In genomic region chr5:43050384-43050783, GRCh38 we compare ENCODE assay signal across 19 cellular contexts. TPM values are rescaled to one million over a fixed set of nuclear protein-coding genes. Genes with fewer than 3 reads are reported as not detected.
A peak's percentile ranks its signal among the peaks of the same experiment; 100 is the strongest.
DNase-seq lines count a peak whose midpoint lies in the region; ATAC-seq and TF ChIP-seq lines count a peak whose summit lies in the region.
"Had no signal": no experiment of that assay in that cellular context is flagged by ENCODE, and none has a peak within 500 bp of the region (broad histone marks: within the 10 kb centered on the region; RNA-seq: fewer than 3 reads in every experiment).

No MANE protein-coding gene starts in this region.

- H3K27ac Mint-ChIP-seq in osteocyte (ENCODE audit: unreplicated experiment) (peak overlapping the region; percentile 91), Caco-2 (ENCODE audit: unreplicated experiment) (no peak overlapping the region), natural killer cell (no peak overlapping the region)
- H3K27ac Mint-ChIP-seq: IgD-negative memory B cell had no signal

- H3F3A ChIP-seq in MM.1S (ENCODE audit: insufficient read depth, low read length), result 0 out of 2 replicates have a peak, but pooled peaks cover 5% of the 10 kb centered on the region

- H3K4me2 ChIP-seq in DND-41 (ENCODE audit: insufficient read depth, low read length) (no peak overlapping the region), MM.1S (ENCODE audit: low read depth, low read length) (peak overlapping the region; percentile 0; the same call in 1 of the 2 replicates)

- H3K9ac ChIP-seq in DND-41 (ENCODE audit: low read depth, low read length) (no peak overlapping the region), MM.1S (ENCODE audit: low read length) (no peak overlapping the region)
- H3K9ac ChIP-seq: BLaER1 treated with 17β-estradiol and CSF1 and Interleukin-3, amounts not matched to agents 10 nM and 100 nM had no signal

- intact Hi-C loops in esophagus muscularis mucosa (cut with DNase I), result no loop called here
- intact Hi-C loops in Caco-2 (cut with micrococcal nuclease; ENCODE audit: unreplicated experiment), result no loop called here
- intact Hi-C loops in natural killer cell (cut with micrococcal nuclease), result no loop called here

- no peak for TF ChIP-seq EP300 in esophagus muscularis mucosa (IDR thresholded peaks at IDR 0.05)

- H2AFZ ChIP-seq in DND-41 (ENCODE audit: low read depth, low read length) (no peak overlapping the region), MM.1S (ENCODE audit: low read length) (no peak overlapping the region)

- POLR2A ChIA-PET in Caco-2 (lab: Charles Lee), result no interaction called here

- no peak for TF ChIP-seq POLR2A in esophagus muscularis mucosa (IDR thresholded peaks at IDR 0.05; ENCODE audit: low read depth)

- H3K36me3 ChIP-seq in DND-41 (ENCODE audit: insufficient read depth, low read length) (peaks cover 11% of the 10 kb centered on the region), MM.1S (replicated peaks; ENCODE audit: insufficient read depth, low read length) (no peaks in the 10 kb centered on the region), esophagus muscularis mucosa (peaks cover 0 to 16% (median 0%) of the 10 kb centered on the region in 4 donors), Caco-2 (ENCODE audit: control insufficient read depth, insufficient read depth, low read length) (no peaks in the 10 kb centered on the region; the same call in none of the 2 replicates)
- H3K36me3 ChIP-seq: MG63 had no signal

- ATAC-seq in DND-41 (ENCODE audit: insufficient read depth, low read depth) (peak; percentile 47), GM19452 (IDR thresholded peaks at IDR 0.05; ENCODE audit: unreplicated experiment) (no peak), natural killer cell (no peak)
- ATAC-seq: Right ventricle myocardium inferior had no signal

- peaks cover 50% of the 10 kb centered on the region for H3K79me2 ChIP-seq in DND-41 (ENCODE audit: insufficient read depth, low read length)
- H3K79me2 ChIP-seq in MM.1S (ENCODE audit: low read length), result no peaks in the 10 kb centered on the region

- H3K27me3 ChIP-seq in DND-41 (ENCODE audit: insufficient read depth, low read length, poor library complexity) (no peaks in the 10 kb centered on the region), MM.1S (replicated peaks; ENCODE audit: insufficient read depth, low read length) (no peaks in the 10 kb centered on the region), esophagus muscularis mucosa (no peaks in the 10 kb centered on the region), Caco-2 (replicated peaks; ENCODE audit: control insufficient read depth, insufficient read depth, low read length) (no peaks in the 10 kb centered on the region)
- H3K27me3 ChIP-seq: BLaER1 treated with 17β-estradiol and CSF1 and Interleukin-3, amounts not matched to agents 10 nM and 100 nM; MG63 had no signal

- H3K27me3 Mint-ChIP-seq in osteocyte (ENCODE audit: unreplicated experiment) (no peaks in the 10 kb centered on the region), Caco-2 (ENCODE audit: insufficient read depth, unreplicated experiment) (no peaks in the 10 kb centered on the region), natural killer cell (ENCODE audit: low read depth in 2 of 2) (no peaks in the 10 kb centered on the region)
- H3K27me3 Mint-ChIP-seq: CD8-positive, alpha-beta memory T cell; IgD-negative memory B cell had no signal

- no peak for TF ChIP-seq CTCF in DND-41 (IDR thresholded peaks at IDR 0.05; ENCODE audit: borderline replicate concordance, extremely low read depth, low read length, poor library complexity, severe bottlenecking)
- TF ChIP-seq CTCF in MM.1S (IDR thresholded peaks at IDR 0.05; ENCODE audit: low read length), result no peak
- TF ChIP-seq CTCF in esophagus muscularis mucosa (IDR thresholded peaks at IDR 0.05), result no peak
- no peak for TF ChIP-seq CTCF in osteocyte (IDR thresholded peaks at IDR 0.05)
- TF ChIP-seq CTCF in Caco-2 (IDR thresholded peaks at IDR 0.05; ENCODE audit: insufficient read depth in 1 of 2, low read depth in 1 of 2, low read length in 1 of 2, severe bottlenecking in 1 of 2, unreplicated experiment in 1 of 2), result no peak
- TF ChIP-seq CTCF in natural killer cell (IDR thresholded peaks at IDR 0.05), result no peak

- H3K9me3 Mint-ChIP-seq in osteocyte (ENCODE audit: unreplicated experiment), result peaks cover 13% of the 10 kb centered on the region
- peaks cover 16% of the 10 kb centered on the region for H3K9me3 Mint-ChIP-seq in Caco-2 (ENCODE audit: unreplicated experiment)
- H3K9me3 Mint-ChIP-seq in natural killer cell, result peaks cover 0 to 4% of the 10 kb centered on the region in 2 donors
- H3K9me3 Mint-ChIP-seq: IgD-negative memory B cell had no signal

- 68% methylated on average over 4 of the region's 4 CpGs for WGBS in esophagus muscularis mucosa

- H3K9me2 ChIP-seq in MM.1S (replicated peaks; ENCODE audit: insufficient read depth, low read length), result no peaks in the 10 kb centered on the region

- H3K4me3 ChIP-seq in DND-41 (ENCODE audit: low read depth in 1 of 2, low read length in 2 of 2), result no peak overlapping the region
- no peak overlapping the region for H3K4me3 ChIP-seq in MM.1S (ENCODE audit: low read length)
- H3K4me3 ChIP-seq in esophagus muscularis mucosa, result no peak overlapping the region
- no peak overlapping the region for H3K4me3 ChIP-seq in Caco-2 (ENCODE audit: low read depth, low read length)
- H3K4me3 ChIP-seq: BLaER1 treated with 17β-estradiol and CSF1 and Interleukin-3, amounts not matched to agents 10 nM and 100 nM; MG63 had no signal

- no TSS peak for BruUV-seq in Caco-2 (replicated peaks; lab: Mats Ljungman, UMichigan)

- H3K4me1 ChIP-seq in DND-41 (ENCODE audit: insufficient read depth, low read length), result peaks cover 18% of the 10 kb centered on the region
- peaks cover 13% of the 10 kb centered on the region; the same call in 1 of the 2 replicates for H3K4me1 ChIP-seq in MM.1S (ENCODE audit: low read length)
- no peaks in the 10 kb centered on the region for H3K4me1 ChIP-seq in esophagus muscularis mucosa
- H3K4me1 ChIP-seq in Caco-2, result no peaks in the 10 kb centered on the region

- peaks cover 23% of the 10 kb centered on the region for H3K36me3 Mint-ChIP-seq in osteocyte (ENCODE audit: unreplicated experiment)
- peaks cover 7% of the 10 kb centered on the region for H3K36me3 Mint-ChIP-seq in Caco-2 (ENCODE audit: insufficient read depth, unreplicated experiment)
- no peaks in the 10 kb centered on the region for H3K36me3 Mint-ChIP-seq in natural killer cell

- H3K27ac ChIP-seq in DND-41 (ENCODE audit: low read length), result peak overlapping the region; percentile 46
- H3K27ac ChIP-seq in MM.1S (ENCODE audit: low read length), result no peak overlapping the region
- no peak overlapping the region for H3K27ac ChIP-seq in esophagus muscularis mucosa (replicated peaks in 1 of 4)
- H3K27ac ChIP-seq: BLaER1 treated with 17β-estradiol and CSF1 and Interleukin-3, amounts not matched to agents 10 nM and 100 nM had no signal

- H3K9me3 ChIP-seq in DND-41 (ENCODE audit: insufficient read depth, low read length, severe bottlenecking), result no peaks in the 10 kb centered on the region
- H3K9me3 ChIP-seq in MM.1S (replicated peaks; ENCODE audit: insufficient read depth, low read length), result no peaks in the 10 kb centered on the region
- no peaks in the 10 kb centered on the region for H3K9me3 ChIP-seq in esophagus muscularis mucosa
- no peaks in the 10 kb centered on the region for H3K9me3 ChIP-seq in Caco-2
- H3K9me3 ChIP-seq: MG63 had no signal

- CTCF ChIA-PET in Caco-2 (lab: Charles Lee), result interaction anchor here (0.6 kb wide), 1 partner anchor 35 kb away, joined by 4 read pairs; no protein-coding TSS in a partner anchor

- H3K4me1 Mint-ChIP-seq in osteocyte (ENCODE audit: unreplicated experiment) (peaks cover 53% of the 10 kb centered on the region), Caco-2 (ENCODE audit: low read depth, unreplicated experiment) (no peaks in the 10 kb centered on the region), natural killer cell (peaks cover 10 to 13% of the 10 kb centered on the region in 2 donors)

- DNase-seq in DND-41 (no peak), MM.1S (no peak), esophagus muscularis mucosa (ENCODE audit: extremely low spot score) (peak; percentile 5), osteocyte (ENCODE audit: extremely low spot score, unreplicated experiment) (peak; percentile 3), Caco-2 (no peak), natural killer cell (no peak)
- DNase-seq: CD8-positive, alpha-beta memory T cell; GDM1; Kasumi-1; MG63; NCI-H1092; NCI-H1436; NCI-H1930; NCI-H345; NCI-H774 had no signal

- H4K20me1 ChIP-seq in DND-41 (ENCODE audit: insufficient read depth, low read length) (0 out of 2 replicates have a peak, but pooled peaks cover 3% of the 10 kb centered on the region), MM.1S (ENCODE audit: insufficient read depth, low read length) (no peaks in the 10 kb centered on the region)

- H3K4me3 Mint-ChIP-seq in osteocyte (ENCODE audit: unreplicated experiment), result peak overlapping the region; percentile 18
- no peak overlapping the region for H3K4me3 Mint-ChIP-seq in Caco-2 (ENCODE audit: unreplicated experiment)
- no peak overlapping the region for H3K4me3 Mint-ChIP-seq in natural killer cell
- H3K4me3 Mint-ChIP-seq: CD8-positive, alpha-beta memory T cell; IgD-negative memory B cell had no signal

RNA-seq across cellular contexts. Expression of gene ANXA2R, which starts 10.3 kb away (rescaled TPM):
- 1 to 10 TPM; 1.5 to 4.2 (median 2.0) TPM for total RNA-seq in esophagus muscularis mucosa
- 5.2 and 5.3 TPM in 2 replicates for total RNA-seq in osteocyte
- 3.1 and 4.1 TPM in 2 replicates for total RNA-seq in Caco-2 (2022)
- total RNA-seq in natural killer cell, result 10 to 100 TPM; 34.3 to 55.2 (median 38.0) TPM

Comparison
In these comparisons a context has a peak if more than half of its experiments do, and no peak if none do; other contexts are left out.
1. DNase-seq: peak in esophagus muscularis mucosa (single experiment) and osteocyte (single experiment); none in DND-41 (single experiment), MM.1S (single experiment), Caco-2 (0 of 2) and natural killer cell (single experiment).